Comparison of ENCODE assay signal across 2 cellular contexts in the genomic region with DNA sequence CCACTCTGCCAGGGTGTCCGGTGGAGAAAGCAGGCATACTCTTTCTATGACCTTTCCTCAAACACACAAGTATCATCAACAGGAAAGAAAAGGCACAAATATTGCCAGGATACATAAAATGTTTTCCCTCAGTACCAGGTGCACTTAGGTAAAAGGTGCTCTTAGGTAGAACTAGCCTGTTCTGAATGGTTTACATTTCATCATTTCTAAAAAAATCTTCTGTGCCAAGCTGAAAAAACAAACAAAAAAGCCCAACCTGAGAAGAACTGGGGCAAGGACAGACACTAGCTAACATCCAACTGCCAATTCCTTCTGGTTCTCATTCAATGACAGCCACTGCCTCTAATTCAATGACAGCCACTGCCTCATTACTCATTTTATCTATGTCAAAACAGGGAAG.
TF ChIP-seq lines count a peak whose summit lies in the region.

No MANE protein-coding gene starts in this region.

TF ChIP-seq in liver, 16 proteins besides CTCF, POLR2A, EP300 and RAD21 (continued from another document):
- TF ChIP-seq GABPA (IDR thresholded peaks at IDR 0.05 in 1 of 2, conservative IDR thresholded peaks at IDR 0.05 in 1 of 2): no peak
- TF ChIP-seq HNF4G (IDR thresholded peaks at IDR 0.05): no peak
- TF ChIP-seq RXRA (IDR thresholded peaks at IDR 0.05): peak in 1 of 2 donors; percentile 59
- TF ChIP-seq, protein P1, sequence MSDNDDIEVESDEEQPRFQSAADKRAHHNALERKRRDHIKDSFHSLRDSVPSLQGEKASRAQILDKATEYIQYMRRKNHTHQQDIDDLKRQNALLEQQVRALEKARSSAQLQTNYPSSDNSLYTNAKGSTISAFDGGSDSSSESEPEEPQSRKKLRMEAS (IDR thresholded peaks at IDR 0.05): no peak
- no peak for TF ChIP-seq ZBTB33 (IDR thresholded peaks at IDR 0.05)
- TF ChIP-seq HNF4A (conservative IDR thresholded peaks at IDR 0.05): peak in 1 of 2 donors; percentile 41
- TF ChIP-seq JUND (IDR thresholded peaks at IDR 0.05): peak in 1 of 2 donors; percentile 50
- TF ChIP-seq YY1 (IDR thresholded peaks at IDR 0.05): peak; percentile 20
- TF ChIP-seq TAF1 (conservative IDR thresholded peaks at IDR 0.05): no peak
- TF ChIP-seq NR2F2 (IDR thresholded peaks at IDR 0.05): no peak

TF ChIP-seq in HepG2, 621 proteins besides CTCF, POLR2A, EP300 and RAD21:
- no peak for TF ChIP-seq MTERF4 (CRISPR knock-in tag; IDR thresholded peaks at IDR 0.05)
- TF ChIP-seq MAFK (conservative IDR thresholded peaks at IDR 0.05 in 1 of 2, IDR thresholded peaks at IDR 0.05 in 1 of 2; ENCODE audit: low read length in 2 of 2): no peak
- TF ChIP-seq ELF3 (CRISPR knock-in tag; IDR thresholded peaks at IDR 0.05): no peak
- TF ChIP-seq FOXA3 (CRISPR knock-in tag; IDR thresholded peaks at IDR 0.05): no peak
- no peak for TF ChIP-seq CREM (IDR thresholded peaks at IDR 0.05)
- no peak for TF ChIP-seq CREM (CRISPR knock-in tag; IDR thresholded peaks at IDR 0.05)
- TF ChIP-seq ZNF782 (CRISPR knock-in tag; IDR thresholded peaks at IDR 0.05; ENCODE audit: borderline replicate concordance): no peak
- no peak for TF ChIP-seq NR2F2 (IDR thresholded peaks at IDR 0.05; ENCODE audit: borderline replicate concordance, low read depth)
- no peak for TF ChIP-seq BCLAF1 (IDR thresholded peaks at IDR 0.05)
- no peak for TF ChIP-seq ZNF441 (CRISPR knock-in tag; IDR thresholded peaks at IDR 0.05; ENCODE audit: borderline replicate concordance)
- TF ChIP-seq RFX5 (IDR thresholded peaks at IDR 0.05; ENCODE audit: low read depth, low read length): no peak
